8 cellular contexts compared by ENCODE assay signal in the genomic region with DNA sequence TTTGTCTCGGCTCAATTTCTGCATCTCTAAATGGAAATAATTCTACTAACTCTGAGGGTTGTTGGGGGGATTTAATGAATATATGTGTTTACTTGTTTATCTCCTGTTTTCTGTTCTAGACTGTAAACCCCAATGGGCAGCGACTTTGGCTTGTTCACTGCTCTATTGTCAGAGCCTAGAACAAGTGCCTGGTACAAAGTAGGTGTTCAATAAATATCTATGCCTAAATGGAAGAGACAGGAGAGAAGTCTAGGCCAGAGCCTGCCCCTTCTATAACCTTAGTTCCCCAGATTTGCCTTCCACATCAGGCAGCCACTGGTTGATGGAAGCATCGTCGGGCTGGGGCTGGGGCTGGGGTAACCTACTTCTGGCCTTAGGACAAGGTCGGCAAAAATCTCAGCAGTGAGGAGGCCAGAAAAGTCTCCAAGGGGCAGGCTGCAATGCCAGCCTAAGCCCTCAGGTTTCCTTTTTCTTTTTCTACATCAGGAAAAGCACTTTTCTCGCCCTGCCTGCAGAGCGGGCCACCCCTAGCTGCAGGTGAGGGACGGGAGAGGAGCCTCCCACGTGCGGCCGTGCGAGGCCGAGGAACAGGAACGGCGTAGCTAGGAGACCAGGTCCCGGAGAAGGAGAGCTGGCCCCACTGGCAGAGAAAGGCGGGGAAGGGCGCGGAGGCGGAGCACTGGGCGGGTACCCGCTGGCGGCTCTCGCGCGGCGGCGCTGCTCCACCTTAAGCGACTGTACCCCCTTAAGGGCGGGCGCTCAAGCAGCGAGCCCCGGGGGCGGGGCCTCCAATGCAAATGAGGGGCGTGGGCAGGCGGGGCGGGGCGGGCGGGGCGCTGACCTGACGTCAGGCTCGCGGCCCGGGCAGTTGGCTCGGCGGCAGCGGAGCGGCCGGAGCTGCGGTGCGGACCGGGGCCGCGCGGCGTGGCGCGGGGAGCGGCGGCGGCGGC. TPM values are rescaled to one million over a fixed set of nuclear protein-coding genes. Genes with fewer than 3 reads are reported as not detected.
DNase-seq lines count a peak whose midpoint lies in the region; ATAC-seq and TF ChIP-seq lines count a peak whose summit lies in the region.

A gene (plus strand): TSS at position 867 of the 950 bp plus-strand sequence. CDS start 98 bp downstream, outside the sequence.

- ATAC-seq in GM18873 (IDR thresholded peaks at IDR 0.05; ENCODE audit: low FRiP score, unreplicated experiment) (peak; percentile 54), HG03135 (IDR thresholded peaks at IDR 0.05; ENCODE audit: unreplicated experiment) (peak; percentile 81)

- dilution Hi-C loops in mammary epithelial cell (cut with HindIII; ENCODE audit: low sequenced_read_pairs), result no loop called here

- H3F3A ChIP-seq in smooth muscle cell (ENCODE audit: low read depth), result no peaks in the 10 kb centered on the region

- H3K4me1 ChIP-seq in mammary epithelial cell (ENCODE audit: insufficient read depth, low read length) (peaks cover 51% of the 10 kb centered on the region), smooth muscle cell (ENCODE audit: low read depth) (peaks cover 43% of the 10 kb centered on the region)

- no peaks in the 10 kb centered on the region for H3K27me3 ChIP-seq in mammary epithelial cell (ENCODE audit: insufficient read depth, low read length)
- H3K27me3 ChIP-seq in smooth muscle cell (ENCODE audit: low read depth), result no peaks in the 10 kb centered on the region

- TSS peak; percentile 75 for BruUV-seq in mammary epithelial cell (replicated peaks; lab: Mats Ljungman, UMichigan)

- no peaks in the 10 kb centered on the region for H4K20me1 ChIP-seq in mammary epithelial cell (ENCODE audit: insufficient read depth, low read length)
- H4K20me1 ChIP-seq in smooth muscle cell (ENCODE audit: low read depth), result peaks cover 19% of the 10 kb centered on the region

- TF ChIP-seq CTCF in VCaP (conservative IDR thresholded peaks at IDR 0.05) (no peak), mammary epithelial cell (conservative IDR thresholded peaks at IDR 0.05 in 1 of 2, IDR thresholded peaks at IDR 0.05 in 1 of 2; ENCODE audit: extremely low read depth in 1 of 2, insufficient read depth in 1 of 2, low read depth in 1 of 2, low read length in 2 of 2) (peak in 1 of 2 donors; percentile 24), smooth muscle cell (IDR thresholded peaks at IDR 0.05; ENCODE audit: borderline replicate concordance, insufficient read depth, poor library complexity, severe bottlenecking) (no peak)

- H3K79me2 ChIP-seq in mammary epithelial cell (ENCODE audit: insufficient read depth, low read length) (peaks cover 21% of the 10 kb centered on the region), smooth muscle cell (ENCODE audit: low read depth) (peaks cover 31% of the 10 kb centered on the region)

- H3K36me3 ChIP-seq in mammary epithelial cell (ENCODE audit: insufficient read depth, low read length) (no peaks in the 10 kb centered on the region), smooth muscle cell (ENCODE audit: low read depth) (no peaks in the 10 kb centered on the region)

- H2AFZ ChIP-seq in mammary epithelial cell (ENCODE audit: low read depth, low read length) (peak within 1 kb of the TSS; percentile 91), smooth muscle cell (ENCODE audit: low read depth) (peak within 1 kb of the TSS; percentile 66)

- H3K9me3 ChIP-seq in mammary epithelial cell (replicated peaks; ENCODE audit: insufficient read depth, low read length) (no peaks in the 10 kb centered on the region), smooth muscle cell (replicated peaks; ENCODE audit: low read depth) (no peaks in the 10 kb centered on the region)

- in situ Hi-C loops in ACHN (cut with HindIII; ENCODE audit: low pct_ligation_motif_present, low pct_unique_long_range_greater_than_20kb, low sequenced_read_pairs), result no loop called here
- in situ Hi-C loops in mammary epithelial cell (cut with MboI; ENCODE audit: low sequenced_read_pairs in 2 of 2), result no loop called here

- peak within 1 kb of the TSS; percentile 77 for H3K27ac ChIP-seq in VCaP
- no peak within 1 kb of the TSS for H3K27ac ChIP-seq in mammary epithelial cell (ENCODE audit: insufficient read depth, low read depth, low read length)
- H3K27ac ChIP-seq in smooth muscle cell (ENCODE audit: low read depth), result no peak within 1 kb of the TSS

- peak within 1 kb of the TSS; percentile 65 for H3K9ac ChIP-seq in mammary epithelial cell (ENCODE audit: insufficient read depth, low read length)
- peak within 1 kb of the TSS; percentile 27 for H3K9ac ChIP-seq in smooth muscle cell (ENCODE audit: low read depth)

- intact Hi-C loops in mammary epithelial cell (cut with micrococcal nuclease), result loop anchor here (2.0 to 5.0 kb wide), 6 partner anchors 40 to 204 kb away; a partner anchor contains a TSS

- peak within 1 kb of the TSS; percentile 46 to 86 (median 78) for H3K4me3 ChIP-seq in mammary epithelial cell (replicated peaks in 1 of 3; ENCODE audit: insufficient read depth in 1 of 3, low read depth in 2 of 3, low read length in 3 of 3)
- peak within 1 kb of the TSS; percentile 53 for H3K4me3 ChIP-seq in smooth muscle cell

- DNase-seq in ACHN, result peak; percentile 95
- DNase-seq in NCI-H2196 (lab: John Stamatoyannopoulos, UW; ENCODE audit: unreplicated experiment), result peak; percentile 96
- peak; percentile 90 for DNase-seq in mammary epithelial cell
- DNase-seq in iPS-NIHi7 (ENCODE audit: extremely low spot score), result peak; percentile 97
- peak; percentile 86 for DNase-seq in smooth muscle cell (lab: John Stamatoyannopoulos, UW; ENCODE audit: unreplicated experiment)

- WGBS in mammary epithelial cell (ENCODE audit: low coverage, missing lambda C conversion rate), result 10% methylated on average over 25 of the region's 62 CpGs
- 8% methylated on average over 48 of the region's 62 CpGs for WGBS in smooth muscle cell (ENCODE audit: low lambda C conversion rate)

- peak within 1 kb of the TSS; percentile 98 for H3K4me2 ChIP-seq in mammary epithelial cell (ENCODE audit: insufficient read depth, low read depth, low read length)
- H3K4me2 ChIP-seq in smooth muscle cell, result peak within 1 kb of the TSS; percentile 94

- CTCF ChIA-PET in mammary epithelial cell (lab: Charles Lee; ENCODE audit: low non-redundant PET), result interaction anchor here (0.7 kb wide), 1 partner anchor 435 kb away, joined by 3 read pairs; no protein-coding TSS in a partner anchor

RNA-seq across cellular contexts. Expression of the gene that starts here (rescaled TPM):
- 1 to 10 TPM; 8.1 to 8.2 TPM for total RNA-seq in mammary epithelial cell
- 7.8 TPM for polyA plus RNA-seq in mammary epithelial cell
- 11.6 TPM for polyA minus RNA-seq in mammary epithelial cell
- 4.4 and 7.2 TPM in 2 replicates for total RNA-seq in smooth muscle cell
- polyA plus RNA-seq in smooth muscle cell, result 9.3 and 10.1 TPM in 2 replicates
